ENCODE assay signal across 10 cellular contexts in genomic region chr1:35573776-35574654, GRCh38. TPM values are rescaled to one million over a fixed set of nuclear protein-coding genes. Genes with fewer than 3 reads are reported as not detected.
DNase-seq lines count a peak whose midpoint lies in the region; ATAC-seq, FAIRE-seq and TF ChIP-seq lines count a peak whose summit lies in the region.
"Had no signal": no experiment of that assay in that cellular context is flagged by ENCODE, and none has a peak within 500 bp of the region (broad histone marks: within the 10 kb centered on the region; RNA-seq: fewer than 3 reads in every experiment).

No MANE protein-coding gene starts in this region.

- POLR2A ChIA-PET in HCT116 (lab: Charles Lee) = interaction anchor here (0.8 to 1.2 kb wide), 2 partner anchors 54 to 141 kb away, joined by 3 read pairs; no protein-coding TSS in a partner anchor
- POLR2A ChIA-PET in activated CD4-positive, alpha-beta T cell treated with anti-CD3 and anti-CD28 coated beads, Interleukin-2, amount 10 ng/mL, durations not matched to agents 7 days and 5 days (lab: Charles Lee) = no interaction called here

- ATAC-seq in HCT116 (peak; percentile 51), left colon (peak; percentile 26), HG03565 (IDR thresholded peaks at IDR 0.05; ENCODE audit: unreplicated experiment) (no peak)

- TF ChIP-seq POLR2A in HCT116 (IDR thresholded peaks at IDR 0.05; ENCODE audit: borderline replicate concordance, extremely low read depth, insufficient read depth, insufficient read length) = no peak

- no peaks in the 10 kb centered on the region for H3K9me2 ChIP-seq in HCT116 (ENCODE audit: insufficient read depth)

- H3K4me3 ChIP-seq in HCT116 (replicated peaks in 1 of 2; ENCODE audit: low read depth in 1 of 2, low read length in 2 of 2) (peak overlapping the region; percentile 70 to 89), bronchial epithelial cell (ENCODE audit: low read depth, low read length) (peak overlapping the region; percentile 50), skin epidermis (peak overlapping the region; percentile 30 to 51 (median 42))

- peaks cover 30% of the 10 kb centered on the region for H3K4me1 Mint-ChIP-seq in activated CD4-positive, alpha-beta T cell treated with anti-CD3 and anti-CD28 coated beads, Interleukin-2, amount 10 ng/mL, durations not matched to agents 7 days and 5 days

- FAIRE-seq in bronchial epithelial cell (lab: Jason Lieb, UNC) = peak; percentile 32

- TF ChIP-seq CTCF in HCT116 (IDR thresholded peaks at IDR 0.05 in 2 of 3, conservative IDR thresholded peaks at IDR 0.05 in 1 of 3; ENCODE audit: borderline replicate concordance in 1 of 3, insufficient read depth in 1 of 3, low read depth in 2 of 3, low read length in 2 of 3) (no peak), bronchial epithelial cell (IDR thresholded peaks at IDR 0.05; ENCODE audit: insufficient read depth, low read length, severe bottlenecking) (no peak)

- RAD21 ChIA-PET in HCT116 (lab: Charles Lee; ENCODE audit: low non-redundant PET in 1 of 2, low total read pairs in 2 of 2, uncharacterized antibody in 2 of 2, unreplicated experiment in 2 of 2) = no interaction called here

- no peak overlapping the region for H3K27ac Mint-ChIP-seq in activated CD4-positive, alpha-beta T cell treated with anti-CD3 and anti-CD28 coated beads, Interleukin-2, amount 10 ng/mL, durations not matched to agents 7 days and 5 days

- H3K36me3 Mint-ChIP-seq in activated CD4-positive, alpha-beta T cell treated with anti-CD3 and anti-CD28 coated beads, Interleukin-2, amount 10 ng/mL, durations not matched to agents 7 days and 5 days (ENCODE audit: low read depth) = peaks cover 5% of the 10 kb centered on the region

- H3K4me1 ChIP-seq in HCT116 (ENCODE audit: control insufficient read depth in 1 of 2, insufficient read depth in 2 of 2, low read length in 2 of 2) = peaks cover 20 to 39% of the 10 kb centered on the region in 2 experiments; a peak in 3 of 4 replicates

- no peak for DNase-seq in HCT116 (ENCODE audit: low read depth, low spot score)
- no peak for DNase-seq in bronchial epithelial cell (ENCODE audit: low read depth)
- no peak for DNase-seq in left colon
- no peak for DNase-seq in NAMALWA (ENCODE audit: low spot score)
- no peak for DNase-seq in NCI-H1417 treated with DMSO at 0.1 percent for 48 hours (lab: John Stamatoyannopoulos, UW)
- no peak for DNase-seq in activated CD4-positive, alpha-beta T cell treated with anti-CD3 and anti-CD28 coated beads, Interleukin-2, amount 10 ng/mL, durations not matched to agents 7 days and 5 days
- DNase-seq: activated CD4-positive, alpha-beta T cell treated with anti-CD3 and anti-CD28 coated beads for 1 hour; stimulated activated CD4-positive, alpha-beta T cell treated with anti-CD3 and anti-CD28 coated beads, Interleukin-1b, Interleukin-23, amount 100 ng/mL, for 48 hours had no signal

- no peaks in the 10 kb centered on the region for H4K20me1 ChIP-seq in HCT116 (ENCODE audit: insufficient read depth)

- no TSS peak for BruUV-seq in HCT116 (replicated peaks; lab: Mats Ljungman, UMichigan)

- no peaks in the 10 kb centered on the region for H3K9me3 ChIP-seq in HCT116 (ENCODE audit: control insufficient read depth in 1 of 2, insufficient read depth in 1 of 2, low read depth in 1 of 2, low read length in 2 of 2)

- no peak overlapping the region for H3K4me3 Mint-ChIP-seq in activated CD4-positive, alpha-beta T cell treated with anti-CD3 and anti-CD28 coated beads, Interleukin-2, amount 10 ng/mL, durations not matched to agents 7 days and 5 days

- H3K27ac ChIP-seq in HCT116 (ENCODE audit: low read depth, low read length) = peak overlapping the region; percentile 67; the same call in 1 of the 2 replicates
- peak overlapping the region in 4 of 21 experiments; percentile 18 to 61 (median 56) for H3K27ac ChIP-seq in skin epidermis

- H2AFZ ChIP-seq in HCT116 (ENCODE audit: low read depth, low read length, poor library complexity, severe bottlenecking) = peak overlapping the region; percentile 24

- peak overlapping the region; percentile 78 for H3K9ac ChIP-seq in HCT116 (ENCODE audit: low read length)

- no peaks in the 10 kb centered on the region for H3K36me3 ChIP-seq in HCT116 (ENCODE audit: control insufficient read depth in 1 of 2, insufficient read depth in 2 of 2, low read length in 2 of 2)
- no peaks in the 10 kb centered on the region for H3K36me3 ChIP-seq in bronchial epithelial cell (ENCODE audit: control insufficient read depth, insufficient read depth, low read length)

- H3K4me2 ChIP-seq in HCT116 (ENCODE audit: low read length) = peak overlapping the region; percentile 93

- TF ChIP-seq RAD21 in HCT116 (IDR thresholded peaks at IDR 0.05; ENCODE audit: low read depth) = no peak

- intact Hi-C loops in HCT116 (cut with micrococcal nuclease) (loop anchor here (5.0 kb wide), 1 partner anchor 68 kb away; the partner anchor contains the start of gene PSMB2), left colon (cut with DNase I, micrococcal nuclease) (no loop called here)

- no peaks in the 10 kb centered on the region for H3K79me2 ChIP-seq in HCT116 (ENCODE audit: insufficient read depth, low read length)

- H3K27me3 Mint-ChIP-seq in activated CD4-positive, alpha-beta T cell treated with anti-CD3 and anti-CD28 coated beads, Interleukin-2, amount 10 ng/mL, durations not matched to agents 7 days and 5 days = peaks cover 34% of the 10 kb centered on the region

- no peaks in the 10 kb centered on the region for H3K9me3 Mint-ChIP-seq in activated CD4-positive, alpha-beta T cell treated with anti-CD3 and anti-CD28 coated beads, Interleukin-2, amount 10 ng/mL, durations not matched to agents 7 days and 5 days

- CTCF ChIA-PET in HCT116 (lab: Charles Lee) = interaction anchor here (1.2 to 2.1 kb wide), 5 partner anchors 9 to 150 kb away, joined by 3 to 11 read pairs (median 5); no protein-coding TSS in a partner anchor
- CTCF ChIA-PET in activated CD4-positive, alpha-beta T cell treated with anti-CD3 and anti-CD28 coated beads, Interleukin-2, amount 10 ng/mL, durations not matched to agents 7 days and 5 days (lab: Charles Lee) = interaction anchor here (1.6 kb wide), 1 partner anchor 142 kb away, joined by 6 read pairs; no protein-coding TSS in a partner anchor

- H3K27me3 ChIP-seq in HCT116 (ENCODE audit: insufficient read depth, low read length) (no peaks in the 10 kb centered on the region), bronchial epithelial cell (ENCODE audit: control insufficient read depth, insufficient read depth, low read length) (no peaks in the 10 kb centered on the region)

TF ChIP-seq in HCT116, 20 proteins besides CTCF, POLR2A, EP300 and RAD21 (continues in another document):
- TF ChIP-seq JUND (IDR thresholded peaks at IDR 0.05) (no peak), SIN3A (IDR thresholded peaks at IDR 0.05; ENCODE audit: low read depth) (0 out of 2 replicates have a peak, but pooled peaks have one; percentile 19), POLR2AphosphoS5 (IDR thresholded peaks at IDR 0.05; ENCODE audit: low read depth, low read length) (no peak), ELF1 (IDR thresholded peaks at IDR 0.05; ENCODE audit: borderline replicate concordance, low read depth) (no peak), ZBTB33 (IDR thresholded peaks at IDR 0.05; ENCODE audit: extremely low read depth, insufficient replicate concordance, low read length) (no peak), EGR1 (IDR thresholded peaks at IDR 0.05; ENCODE audit: low read depth) (peak; percentile 82), ZFX (IDR thresholded peaks at IDR 0.05) (peak; percentile 67; the same call in 1 of the 2 replicates)

RNA-seq across cellular contexts. Expression of gene TFAP2E, which starts 0.9 kb away (rescaled TPM):
- total RNA-seq in HCT116 (2021; ENCODE audit: unreplicated experiment) = 6.1 TPM
- 3.5 and 4.0 TPM in 2 replicates for polyA plus RNA-seq in HCT116 (2012)
- under 0.01 and 0.13 TPM in 2 replicates for total RNA-seq in bronchial epithelial cell
- total RNA-seq in left colon = 1 to 10 TPM in 1 of 2 donors, under 1 TPM in 1; 0.75 to 1.1 TPM
- under 1 TPM; 0.42 to 0.65 TPM for total RNA-seq in activated CD4-positive, alpha-beta T cell treated with anti-CD3 and anti-CD28 coated beads, Interleukin-2, amount 10 ng/mL, durations not matched to agents 7 days and 5 days

RNA-seq across cellular contexts. Expression of gene NCDN, which starts 16.4 kb away (rescaled TPM):
- 24.5 TPM for total RNA-seq in HCT116 (2021; ENCODE audit: unreplicated experiment)
- 14.5 and 15.2 TPM in 2 replicates for polyA plus RNA-seq in HCT116 (2012)
- total RNA-seq in bronchial epithelial cell = 8.7 and 10.0 TPM in 2 replicates
- 10 to 100 TPM in 1 of 2 donors, 1 to 10 TPM in 1; 8.6 to 11.2 TPM for total RNA-seq in left colon
- 10 to 100 TPM; 19.4 to 21.4 TPM for total RNA-seq in activated CD4-positive, alpha-beta T cell treated with anti-CD3 and anti-CD28 coated beads, Interleukin-2, amount 10 ng/mL, durations not matched to agents 7 days and 5 days

RNA-seq across cellular contexts. Expression of gene KIAA0319L, which starts 16.8 kb away (rescaled TPM):
- total RNA-seq in HCT116 (2021; ENCODE audit: unreplicated experiment) (35.6 TPM), bronchial epithelial cell (26.6 and 30.5 TPM in 2 replicates), left colon (10 to 100 TPM; 74.0 to 84.4 TPM)
- polyA plus RNA-seq in HCT116 (2012) = 25.7 and 28.7 TPM in 2 replicates
- 10 to 100 TPM; 37.6 to 46.3 TPM for total RNA-seq in activated CD4-positive, alpha-beta T cell treated with anti-CD3 and anti-CD28 coated beads, Interleukin-2, amount 10 ng/mL, durations not matched to agents 7 days and 5 days
